Comparison of ENCODE assay signal across 8 cellular contexts in genomic region chr7:94289071-94289470, GRCh38.
A peak's percentile ranks its signal among the peaks of the same experiment; 100 is the strongest.
DNase-seq lines count a peak whose midpoint lies in the region; ATAC-seq and TF ChIP-seq lines count a peak whose summit lies in the region.

No MANE protein-coding gene starts in this region.

- DNase-seq in Caco-2 (peak; percentile 78 to 80), MG63 (peak; percentile 50), SHP77 treated with DMSO at 0.1 percent for 48 hours (lab: John Stamatoyannopoulos, UW) (peak; percentile 44), fibroblast of the conjunctiva (ENCODE audit: low read depth) (peak; percentile 87), omental fat pad (ENCODE audit: low spot score) (no peak), CD14-positive monocyte (ENCODE audit: low spot score) (no peak), NK-92 (lab: John Stamatoyannopoulos, UW; ENCODE audit: unreplicated experiment) (no peak)

- intact Hi-C loops in Caco-2 (cut with micrococcal nuclease; ENCODE audit: unreplicated experiment) (loop anchor here (1.0 to 5.0 kb wide), 4 partner anchors 106 to 958 kb away; no protein-coding TSS in a partner anchor), CD14-positive monocyte (cut with micrococcal nuclease) (no loop called here)

- H3K4me1 Mint-ChIP-seq in Caco-2 (ENCODE audit: low read depth, unreplicated experiment) (no peaks in the 10 kb centered on the region), CD14-positive monocyte (no peaks in the 10 kb centered on the region)

- H3K4me1 ChIP-seq in Caco-2: no peaks in the 10 kb centered on the region

- H3K36me3 ChIP-seq in Caco-2 (ENCODE audit: control insufficient read depth, insufficient read depth, low read length): no peaks in the 10 kb centered on the region
- no peaks in the 10 kb centered on the region for H3K36me3 ChIP-seq in MG63

- CTCF ChIA-PET in Caco-2 (lab: Charles Lee): interaction anchor here (0.6 to 1.9 kb wide), 11 partner anchors 8 to 758 kb away, joined by 3 to 36 read pairs (median 5); partner anchors contain the start of gene COL1A2

- no peaks in the 10 kb centered on the region for H3K36me3 Mint-ChIP-seq in Caco-2 (ENCODE audit: insufficient read depth, unreplicated experiment)
- no peaks in the 10 kb centered on the region for H3K36me3 Mint-ChIP-seq in CD14-positive monocyte

- TF ChIP-seq CTCF in Caco-2 (IDR thresholded peaks at IDR 0.05; ENCODE audit: insufficient read depth in 1 of 2, low read depth in 1 of 2, low read length in 1 of 2, severe bottlenecking in 1 of 2, unreplicated experiment in 1 of 2): peak; percentile 89 to 98
- peak in 2 of 3 donors; percentile 28 to 63 for TF ChIP-seq CTCF in omental fat pad (IDR thresholded peaks at IDR 0.05)
- TF ChIP-seq CTCF in CD14-positive monocyte (IDR thresholded peaks at IDR 0.05): no peak

- H3K27me3 Mint-ChIP-seq in Caco-2 (ENCODE audit: insufficient read depth, unreplicated experiment): peaks cover 16% of the 10 kb centered on the region
- peaks cover 3 to 5% (median 5%) of the 10 kb centered on the region in 3 donors for H3K27me3 Mint-ChIP-seq in CD14-positive monocyte (ENCODE audit: low read depth in 3 of 3)

- H3K27me3 ChIP-seq in Caco-2 (replicated peaks; ENCODE audit: control insufficient read depth, insufficient read depth, low read length) (no peaks in the 10 kb centered on the region), MG63 (no peaks in the 10 kb centered on the region)

- POLR2A ChIA-PET in Caco-2 (lab: Charles Lee): no interaction called here

- H3K27ac Mint-ChIP-seq in Caco-2 (ENCODE audit: unreplicated experiment): no peak overlapping the region
- H3K27ac Mint-ChIP-seq in CD14-positive monocyte: no peak overlapping the region

- H3K9me3 ChIP-seq in Caco-2: no peaks in the 10 kb centered on the region
- no peaks in the 10 kb centered on the region for H3K9me3 ChIP-seq in MG63

- no TSS peak for BruUV-seq in Caco-2 (replicated peaks; lab: Mats Ljungman, UMichigan)

- H3K4me3 ChIP-seq in Caco-2 (ENCODE audit: low read depth, low read length): no peak overlapping the region
- H3K4me3 ChIP-seq in MG63: no peak overlapping the region

- H3K4me3 Mint-ChIP-seq in Caco-2 (ENCODE audit: unreplicated experiment) (no peak overlapping the region), CD14-positive monocyte (no peak overlapping the region)

- ATAC-seq in omental fat pad (ENCODE audit: low FRiP score): peak; percentile 80
- ATAC-seq in GM19455 (IDR thresholded peaks at IDR 0.05; ENCODE audit: unreplicated experiment): no peak

- H3K9me3 Mint-ChIP-seq in Caco-2 (ENCODE audit: unreplicated experiment) (no peaks in the 10 kb centered on the region), CD14-positive monocyte (no peaks in the 10 kb centered on the region)

Comparison
In these comparisons a context has a peak if more than half of its experiments do, and no peak if none do; other contexts are left out.
1. DNase-seq: peak in Caco-2 (2 of 2), MG63 (single experiment), SHP77 treated with DMSO at 0.1 percent for 48 hours (single experiment) and fibroblast of the conjunctiva (single experiment); none in omental fat pad (single experiment), CD14-positive monocyte (single experiment) and NK-92 (single experiment).